10 cellular contexts compared by ENCODE assay signal in the genomic region with DNA sequence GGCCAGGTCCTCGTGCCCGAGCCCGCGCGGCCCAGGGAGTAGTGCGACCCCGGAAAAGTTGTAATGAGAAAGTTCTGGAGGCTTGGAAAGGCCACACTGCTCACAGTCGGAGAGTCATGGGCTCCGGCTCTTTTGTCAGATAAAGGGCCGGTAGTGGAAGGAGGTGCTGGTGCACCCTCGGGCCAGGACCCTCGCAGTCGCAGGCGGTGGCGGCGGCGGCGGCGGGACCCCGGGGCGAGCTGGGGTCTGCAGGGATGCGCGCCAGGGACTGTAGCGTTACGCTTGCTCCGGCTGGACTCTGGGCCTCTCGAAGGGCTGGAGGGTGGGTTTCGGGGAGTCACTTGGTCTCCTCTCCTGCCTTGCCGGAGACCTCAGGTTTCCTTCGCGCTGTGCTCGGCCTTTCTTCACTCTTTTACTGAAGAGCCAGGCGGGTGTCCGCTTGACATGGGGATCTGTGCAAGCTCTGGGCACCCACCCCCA. TPM values are rescaled to one million over a fixed set of nuclear protein-coding genes. Genes with fewer than 3 reads are reported as not detected.
DNase-seq lines count a peak whose midpoint lies in the region; ATAC-seq, FAIRE-seq and TF ChIP-seq lines count a peak whose summit lies in the region.
"Had no signal": no experiment of that assay in that cellular context is flagged by ENCODE, and none has a peak within 500 bp of the region (broad histone marks: within the 10 kb centered on the region; RNA-seq: fewer than 3 reads in every experiment).

No MANE protein-coding gene starts in this region.

- no peak overlapping the region for H3K9ac ChIP-seq in HepG2 (ENCODE audit: insufficient read depth, low read depth, low read length)

- no peak for ATAC-seq in right lobe of liver
- ATAC-seq in HepG2 = no peak; the same call in 2 of the 3 replicates
- no peak for ATAC-seq in HG03439 (IDR thresholded peaks at IDR 0.05; ENCODE audit: unreplicated experiment)
- ATAC-seq: K562 had no signal

- intact Hi-C loops in right lobe of liver (cut with DNase I) = no loop called here
- intact Hi-C loops in HepG2 (cut with micrococcal nuclease; ENCODE audit: unreplicated experiment) = no loop called here
- intact Hi-C loops in dorsolateral prefrontal cortex (cut with DNase I) = no loop called here

- H3K4me3 ChIP-seq in right lobe of liver (peak overlapping the region; percentile 38 to 63 (median 51)), HepG2 (replicated peaks in 1 of 3; ENCODE audit: insufficient read depth in 1 of 3, low read depth in 2 of 3, low read length in 3 of 3) (no peak overlapping the region), dorsolateral prefrontal cortex (peak overlapping the region; percentile 52 to 94 (median 75))
- H3K4me3 ChIP-seq: K562 had no signal

- no peak overlapping the region for H3K27ac ChIP-seq in right lobe of liver
- H3K27ac ChIP-seq in HepG2 (ENCODE audit: extremely low read length, insufficient read depth, low read length) = no peak overlapping the region
- peak overlapping the region in 53 of 59 donors; percentile 19 to 92 (median 81) for H3K27ac ChIP-seq in dorsolateral prefrontal cortex

- FAIRE-seq in HepG2 (lab: Jason Lieb, UNC) = no peak
- FAIRE-seq: K562 had no signal

- no peak for DNase-seq in right lobe of liver
- no peak for DNase-seq in HepG2 (ENCODE audit: low spot score)
- DNase-seq in dorsolateral prefrontal cortex = peak in 1 of 10 donors; percentile 54
- DNase-seq in myocyte (ENCODE audit: low read depth) = peak; percentile 1
- DNase-seq in NCI-H1417 treated with DMSO at 0.1 percent for 48 hours (lab: John Stamatoyannopoulos, UW) = no peak
- DNase-seq in 8988T = no peak
- DNase-seq in cerebellar cortex (ENCODE audit: low spot score) = no peak
- DNase-seq: stimulated activated CD4-positive, alpha-beta T cell treated with anti-CD3 and anti-CD28 coated beads, Interleukin-4, amount 100 ng/mL, for 24 hours had no signal

- H2AFZ ChIP-seq in HepG2 (ENCODE audit: low read length) = no peak overlapping the region

- H4K20me1 ChIP-seq in HepG2 (ENCODE audit: insufficient read depth, low read length) = no peaks in the 10 kb centered on the region

- no peak overlapping the region for H3K4me2 ChIP-seq in HepG2 (ENCODE audit: low read depth, low read length)

- no TSS peak for BruUV-seq in HepG2 (replicated peaks; lab: Mats Ljungman, UMichigan)

- TF ChIP-seq CTCF in right lobe of liver (IDR thresholded peaks at IDR 0.05) = no peak
- TF ChIP-seq CTCF in HepG2 (CRISPR knock-in tag; IDR thresholded peaks at IDR 0.05) = no peak
- no peak for TF ChIP-seq CTCF in dorsolateral prefrontal cortex (IDR thresholded peaks at IDR 0.05 in 54 of 56, conservative IDR thresholded peaks at IDR 0.05 in 2 of 56; ENCODE audit: low read depth in 1 of 56, partially characterized antibody in 56 of 56)

- TF ChIP-seq EP300 in HepG2 (IDR thresholded peaks at IDR 0.05; ENCODE audit: low read depth in 2 of 2, low read length in 2 of 2) (no peak), HepG2 (CRISPR knock-in tag; IDR thresholded peaks at IDR 0.05; ENCODE audit: borderline replicate concordance) (no peak)

- H3K36me3 ChIP-seq in right lobe of liver (no peaks in the 10 kb centered on the region), HepG2 (replicated peaks in 1 of 2; ENCODE audit: control insufficient read depth in 1 of 2, insufficient read depth in 2 of 2, low read length in 2 of 2) (no peaks in the 10 kb centered on the region)

- WGBS in right lobe of liver (ENCODE audit: insufficient coverage, low coverage, low lambda C conversion rate, missing lambda C conversion rate) = 0% methylated on average over 10 of the region's 34 CpGs
- 80% methylated on average over 2 of the region's 34 CpGs for WGBS in HepG2 (ENCODE audit: low lambda C conversion rate)

- POLR2A ChIA-PET in HepG2 (lab: Yijun Ruan, JAX) = no interaction called here

- TF ChIP-seq POLR2A in right lobe of liver (IDR thresholded peaks at IDR 0.05) = no peak
- TF ChIP-seq POLR2A in HepG2 (IDR thresholded peaks at IDR 0.05; ENCODE audit: insufficient read depth in 1 of 2, low read depth in 2 of 2, low read length in 2 of 2) = no peak

- no peak for TF ChIP-seq RAD21 in HepG2 (CRISPR knock-in tag; IDR thresholded peaks at IDR 0.05)

- no peaks in the 10 kb centered on the region for H3K79me2 ChIP-seq in HepG2 (ENCODE audit: insufficient read depth, low read length)

- in situ Hi-C loops in HepG2 (cut with HindIII; ENCODE audit: extremely low pct_ligation_motif_present, low pct_unique_long_range_greater_than_20kb) = no loop called here

- H3K27me3 ChIP-seq in right lobe of liver = peaks cover 4 to 13% of the 10 kb centered on the region in 2 donors
- H3K27me3 ChIP-seq in HepG2 (ENCODE audit: control insufficient read depth in 1 of 2, insufficient read depth in 2 of 2, low read length in 2 of 2) = peaks cover 4 to 36% of the 10 kb centered on the region in 2 experiments; a peak in 3 of 5 replicates
- H3K27me3 ChIP-seq in dorsolateral prefrontal cortex = peaks cover 0 to 20% (median 0%) of the 10 kb centered on the region in 45 donors

- H3K9me3 ChIP-seq in right lobe of liver (no peaks in the 10 kb centered on the region), HepG2 (ENCODE audit: low read length) (no peaks in the 10 kb centered on the region)

- CTCF ChIA-PET in HepG2 (lab: Yijun Ruan, JAX; ENCODE audit: low intra/inter-chr PET ratio, low total read pairs) = no interaction called here

- peaks cover 0 to 18% (median 5%) of the 10 kb centered on the region in 4 donors for H3K4me1 ChIP-seq in right lobe of liver
- H3K4me1 ChIP-seq in HepG2 (ENCODE audit: insufficient read depth, low read length) = peaks cover 6% of the 10 kb centered on the region; the same call in 1 of the 2 replicates

TF ChIP-seq in HepG2, 621 proteins besides CTCF, POLR2A, EP300 and RAD21 (continues in another document):
- TF ChIP-seq, protein P1, sequence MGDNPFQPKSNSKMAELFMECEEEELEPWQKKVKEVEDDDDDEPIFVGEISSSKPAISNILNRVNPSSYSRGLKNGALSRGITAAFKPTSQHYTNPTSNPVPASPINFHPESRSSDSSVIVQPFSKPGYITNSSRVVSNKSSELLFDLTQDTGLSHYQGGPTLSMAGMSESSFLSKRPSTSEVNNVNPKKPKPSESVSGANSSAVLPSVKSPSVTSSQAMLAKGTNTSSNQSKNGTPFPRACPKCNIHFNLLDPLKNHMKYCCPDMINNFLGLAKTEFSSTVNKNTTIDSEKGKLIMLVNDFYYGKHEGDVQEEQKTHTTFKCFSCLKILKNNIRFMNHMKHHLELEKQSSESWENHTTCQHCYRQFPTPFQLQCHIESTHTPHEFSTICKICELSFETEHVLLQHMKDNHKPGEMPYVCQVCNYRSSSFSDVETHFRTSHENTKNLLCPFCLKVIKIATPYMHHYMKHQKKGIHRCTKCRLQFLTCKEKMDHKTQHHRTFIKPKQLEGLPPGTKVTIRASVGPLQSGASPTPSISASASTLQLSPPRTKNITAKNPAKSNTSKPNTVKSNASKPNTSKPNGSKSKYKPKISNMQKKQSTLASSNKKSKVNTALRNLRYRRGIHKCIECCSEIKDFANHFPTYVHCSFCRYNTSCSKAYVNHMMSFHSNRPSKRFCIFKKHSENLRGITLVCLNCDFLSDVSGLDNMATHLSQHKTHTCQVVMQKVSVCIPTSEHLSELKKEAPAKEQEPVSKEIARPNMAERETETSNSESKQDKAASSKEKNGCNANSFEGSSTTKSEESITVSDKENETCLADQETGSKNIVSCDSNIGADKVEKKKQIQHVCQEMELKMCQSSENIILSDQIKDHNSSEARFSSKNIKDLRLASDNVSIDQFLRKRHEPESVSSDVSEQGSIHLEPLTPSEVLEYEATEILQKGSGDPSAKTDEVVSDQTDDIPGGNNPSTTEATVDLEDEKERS (CRISPR knock-in tag; IDR thresholded peaks at IDR 0.05) = no peak
- no peak for TF ChIP-seq ZNF720 (CRISPR knock-in tag; IDR thresholded peaks at IDR 0.05)
- TF ChIP-seq, protein P2, sequence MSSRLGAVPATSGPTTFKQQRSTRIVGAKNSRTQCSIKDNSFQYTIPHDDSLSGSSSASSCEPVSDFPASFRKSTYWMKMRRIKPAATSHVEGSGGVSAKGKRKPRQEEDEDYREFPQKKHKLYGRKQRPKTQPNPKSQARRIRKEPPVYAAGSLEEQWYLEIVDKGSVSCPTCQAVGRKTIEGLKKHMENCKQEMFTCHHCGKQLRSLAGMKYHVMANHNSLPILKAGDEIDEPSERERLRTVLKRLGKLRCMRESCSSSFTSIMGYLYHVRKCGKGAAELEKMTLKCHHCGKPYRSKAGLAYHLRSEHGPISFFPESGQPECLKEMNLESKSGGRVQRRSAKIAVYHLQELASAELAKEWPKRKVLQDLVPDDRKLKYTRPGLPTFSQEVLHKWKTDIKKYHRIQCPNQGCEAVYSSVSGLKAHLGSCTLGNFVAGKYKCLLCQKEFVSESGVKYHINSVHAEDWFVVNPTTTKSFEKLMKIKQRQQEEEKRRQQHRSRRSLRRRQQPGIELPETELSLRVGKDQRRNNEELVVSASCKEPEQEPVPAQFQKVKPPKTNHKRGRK (CRISPR knock-in tag; IDR thresholded peaks at IDR 0.05) = no peak

RNA-seq across cellular contexts. Expression of a gene that starts 1.5 kb away (rescaled TPM):
- total RNA-seq in right lobe of liver = under 1 TPM in 3 of 6 experiments, not detected in 3; 0.04 to 0.62 (median 0.61) TPM
- not detected in 2 replicates for total RNA-seq in HepG2 (2016; rRNA removed; fragmentation: Illumina TruSeq; extraction: Trizol)
- not detected in 2 replicates for total RNA-seq in HepG2 (2016; cell fraction: cytosol; rRNA removed; fragmentation: Illumina TruSeq; extraction: Trizol; ENCODE audit: low read depth)
- total RNA-seq in HepG2 (2016; cell fraction: insoluble cytoplasmic fraction; rRNA removed; fragmentation: Illumina TruSeq; extraction: Trizol) = not detected in 2 replicates
- total RNA-seq in HepG2 (2016; cell fraction: membrane; rRNA removed; fragmentation: Illumina TruSeq; extraction: Trizol) = not detected in 2 replicates
- not detected in 2 replicates for total RNA-seq in HepG2 (2016; cell fraction: nucleus; rRNA removed; fragmentation: Illumina TruSeq; extraction: Trizol)
- polyA plus RNA-seq in HepG2 (2011; rRNA removed) = not detected in 2 replicates
- not detected in 2 replicates for polyA plus RNA-seq in HepG2 (2011; cell fraction: cytosol; rRNA removed)
- not detected in 2 replicates for polyA plus RNA-seq in HepG2 (2011; cell fraction: nucleus; rRNA removed)
- polyA plus RNA-seq in HepG2 (2012) = not detected in 2 replicates
- polyA plus RNA-seq in HepG2 (2016; cell fraction: cytosol; fragmentation: Illumina TruSeq; extraction: Trizol; ENCODE audit: low read depth) = not detected in 2 replicates
- polyA plus RNA-seq in HepG2 (2016; cell fraction: insoluble cytoplasmic fraction; fragmentation: Illumina TruSeq; extraction: Trizol; ENCODE audit: low read depth) = not detected in 2 replicates
- not detected in 2 replicates for polyA plus RNA-seq in HepG2 (2016; cell fraction: membrane; fragmentation: Illumina TruSeq; extraction: Trizol; ENCODE audit: low read depth)
- not detected in 2 replicates for polyA plus RNA-seq in HepG2 (2016; cell fraction: nucleus; fragmentation: Illumina TruSeq; extraction: Trizol; ENCODE audit: insufficient read depth, low read depth)
- 0.02 TPM in 1 of 2 replicates, not detected in the other for polyA minus RNA-seq in HepG2 (2011; rRNA and poly(A)+ RNA removed; ENCODE audit: low replicate concordance)
- polyA minus RNA-seq in HepG2 (2011; cell fraction: cytosol; rRNA and poly(A)+ RNA removed) = not detected in 2 replicates
- polyA minus RNA-seq in HepG2 (2011; cell fraction: nucleus; rRNA and poly(A)+ RNA removed) = not detected in 2 replicates
- total RNA-seq in dorsolateral prefrontal cortex = 100 to 1,000 TPM in 1 of 120 experiments, 10 to 100 TPM in 119; 17.7 to 126 (median 52.6) TPM
- not detected in 2 replicates for total RNA-seq in myocyte
- polyA plus RNA-seq in myocyte (2012) = not detected
- total RNA-seq: K562 had no signal
- polyA plus RNA-seq: K562 had no signal

Comparison
In these comparisons a context has a peak if more than half of its experiments do, and no peak if none do; other contexts are left out.
1. H3K4me3 ChIP-seq: peak in right lobe of liver (3 of 3) and dorsolateral prefrontal cortex (59 of 59); none in HepG2 (0 of 3).
2. H3K27ac ChIP-seq: peak in dorsolateral prefrontal cortex (53 of 59); none in right lobe of liver (0 of 3) and HepG2 (single experiment).
3. RNA of a gene that starts 1.5 kb away (total RNA-seq): 17.7 to 126 TPM in dorsolateral prefrontal cortex; 0.04 to 0.62 TPM in right lobe of liver, not detected in HepG2 and not detected in myocyte; every median in the first group is over 10 times any median in the second.